8 cellular contexts compared by ENCODE assay signal in genomic region chr12:92363295-92364146, GRCh38.
DNase-seq lines count a peak whose midpoint lies in the region; ATAC-seq and TF ChIP-seq lines count a peak whose summit lies in the region.

No MANE protein-coding gene starts in this region.

- WGBS in mesenchymal stem cell = 17% methylated on average over 8 of the region's 11 CpGs

- H3K9ac ChIP-seq in SU-DHL-6 (ENCODE audit: low read length) = peak overlapping the region; percentile 59
- peak overlapping the region; percentile 64 for H3K9ac ChIP-seq in mesenchymal stem cell (ENCODE audit: low read length)

- H3K23ac ChIP-seq in mesenchymal stem cell (ENCODE audit: low read length in 2 of 2) = no peak overlapping the region

- H3K79me1 ChIP-seq in mesenchymal stem cell (replicated peaks; ENCODE audit: low read length, poor library complexity, severe bottlenecking) = no peaks in the 10 kb centered on the region

- H3K4me3 ChIP-seq in SU-DHL-6 (ENCODE audit: insufficient read depth, low read length, poor library complexity, severe bottlenecking) (peak overlapping the region; percentile 46), brain microvascular endothelial cell (ENCODE audit: low read depth, low read length) (peak overlapping the region; percentile 12), mesenchymal stem cell (ENCODE audit: insufficient read depth in 1 of 2, low read depth in 1 of 2, low read length in 2 of 2) (peak overlapping the region in 1 of 2 experiments; percentile 65)

- no peak overlapping the region for H4K91ac ChIP-seq in mesenchymal stem cell (ENCODE audit: low read length)

- H3K27me3 ChIP-seq in SU-DHL-6 (ENCODE audit: low read length) (no peaks in the 10 kb centered on the region), brain microvascular endothelial cell (replicated peaks) (no peaks in the 10 kb centered on the region), mesenchymal stem cell (ENCODE audit: control insufficient read depth in 1 of 2, insufficient read depth in 1 of 2, low read length in 2 of 2) (peaks cover 0 to 5% of the 10 kb centered on the region in 2 experiments)

- no peak overlapping the region for H2AK5ac ChIP-seq in mesenchymal stem cell (ENCODE audit: low read length, severe bottlenecking)

- H3K27ac Mint-ChIP-seq in stimulated activated naive CD8-positive, alpha-beta T cell treated with anti-CD3 and anti-CD28 coated beads, Interleukin-15, amount 100 ng/mL, for 72 hours = peak overlapping the region; percentile 91 to 93

- ATAC-seq in GM18907 (IDR thresholded peaks at IDR 0.05; ENCODE audit: unreplicated experiment) (peak; percentile 71), HG03097 (IDR thresholded peaks at IDR 0.05; ENCODE audit: low FRiP score, unreplicated experiment) (peak; percentile 61)
- ATAC-seq in stimulated activated naive CD8-positive, alpha-beta T cell treated with anti-CD3 and anti-CD28 coated beads, Interleukin-15, amount 100 ng/mL, for 72 hours = peak; percentile 79

- peak overlapping the region; percentile 44 to 51 for H3K4ac ChIP-seq in mesenchymal stem cell (ENCODE audit: low read depth in 1 of 2, low read length in 2 of 2)

- peak overlapping the region; percentile 83 to 86 for H3K18ac ChIP-seq in mesenchymal stem cell (ENCODE audit: low read depth in 1 of 2, low read length in 2 of 2)

- peak overlapping the region; percentile 9 for H2AFZ ChIP-seq in SU-DHL-6 (ENCODE audit: low read depth, low read length, severe bottlenecking)
- peak overlapping the region; percentile 86 for H2AFZ ChIP-seq in mesenchymal stem cell (ENCODE audit: low read depth, low read length)

- H3K4me1 Mint-ChIP-seq in stimulated activated naive CD8-positive, alpha-beta T cell treated with anti-CD3 and anti-CD28 coated beads, Interleukin-15, amount 100 ng/mL, for 72 hours = peaks cover 55% of the 10 kb centered on the region

- H3K9me3 ChIP-seq in SU-DHL-6 (ENCODE audit: insufficient read depth, low read length) (no peaks in the 10 kb centered on the region), mesenchymal stem cell (ENCODE audit: control insufficient read depth, low read length) (no peaks in the 10 kb centered on the region)

- H3K79me2 ChIP-seq in SU-DHL-6 (ENCODE audit: insufficient read depth, low read length) = no peaks in the 10 kb centered on the region

- H3F3A ChIP-seq in SU-DHL-6 (ENCODE audit: insufficient read depth) = peaks cover 49% of the 10 kb centered on the region

- no peaks in the 10 kb centered on the region for H4K20me1 ChIP-seq in SU-DHL-6 (ENCODE audit: low read depth, low read length)

- peak overlapping the region; percentile 6 for H2BK120ac ChIP-seq in mesenchymal stem cell (ENCODE audit: low read depth, low read length)

- TF ChIP-seq CTCF in SU-DHL-6 (IDR thresholded peaks at IDR 0.05; ENCODE audit: insufficient read depth, low read length, poor library complexity, severe bottlenecking) (no peak), brain microvascular endothelial cell (IDR thresholded peaks at IDR 0.05; ENCODE audit: low read depth, low read length, missing control alignments) (no peak)

- H3K4me2 ChIP-seq in SU-DHL-6 (ENCODE audit: low read depth, low read length, poor library complexity, severe bottlenecking) (peak overlapping the region; percentile 67), mesenchymal stem cell (ENCODE audit: low read length, poor library complexity, severe bottlenecking) (no peak overlapping the region)

- no peak overlapping the region for H2BK5ac ChIP-seq in mesenchymal stem cell (ENCODE audit: low read depth, low read length, poor library complexity, severe bottlenecking)

- no peak overlapping the region for H2BK15ac ChIP-seq in mesenchymal stem cell (ENCODE audit: low read depth, poor library complexity, severe bottlenecking)

- H3K4me3 Mint-ChIP-seq in stimulated activated naive CD8-positive, alpha-beta T cell treated with anti-CD3 and anti-CD28 coated beads, Interleukin-15, amount 100 ng/mL, for 72 hours = peak overlapping the region; percentile 78 to 83

- no peaks in the 10 kb centered on the region for H3K9me2 ChIP-seq in SU-DHL-6 (replicated peaks; ENCODE audit: insufficient read depth, low read length)

- DNase-seq in AG08395 (ENCODE audit: low spot score) (peak; percentile 46), brain microvascular endothelial cell (peak; percentile 7), mesenchymal stem cell (peak; percentile 44), NCI-H1417 treated with DMSO at 0.1 percent for 48 hours (lab: John Stamatoyannopoulos, UW) (no peak)
- DNase-seq in stimulated activated naive CD8-positive, alpha-beta T cell treated with anti-CD3 and anti-CD28 coated beads, Interleukin-15, amount 100 ng/mL, for 72 hours = peak; percentile 25 to 43

- no peaks in the 10 kb centered on the region for H3K4me1 ChIP-seq in mesenchymal stem cell (ENCODE audit: control insufficient read depth, insufficient read depth, low read depth, low read length)

- H3K27me3 Mint-ChIP-seq in stimulated activated naive CD8-positive, alpha-beta T cell treated with anti-CD3 and anti-CD28 coated beads, Interleukin-15, amount 100 ng/mL, for 72 hours = no peaks in the 10 kb centered on the region

- H3K27ac ChIP-seq in SU-DHL-6 (ENCODE audit: low read depth, low read length) (peak overlapping the region; percentile 95), brain microvascular endothelial cell (no peak overlapping the region), mesenchymal stem cell (ENCODE audit: low read length, poor library complexity, severe bottlenecking) (no peak overlapping the region)

- peaks cover 15 to 17% of the 10 kb centered on the region in 2 donors for H3K9me3 Mint-ChIP-seq in stimulated activated naive CD8-positive, alpha-beta T cell treated with anti-CD3 and anti-CD28 coated beads, Interleukin-15, amount 100 ng/mL, for 72 hours

- H4K8ac ChIP-seq in mesenchymal stem cell (ENCODE audit: low read length) = peak overlapping the region; percentile 70

- H3K14ac ChIP-seq in mesenchymal stem cell (ENCODE audit: low read length in 2 of 2) = no peak overlapping the region

- H3K36me3 ChIP-seq in SU-DHL-6 (ENCODE audit: low read length) (no peaks in the 10 kb centered on the region), brain microvascular endothelial cell (replicated peaks) (no peaks in the 10 kb centered on the region), mesenchymal stem cell (ENCODE audit: control insufficient read depth in 1 of 2, insufficient read depth in 2 of 2, low read depth in 1 of 2, low read length in 2 of 2) (no peaks in the 10 kb centered on the region)

- H2BK12ac ChIP-seq in mesenchymal stem cell (ENCODE audit: low read length in 2 of 2) = peak overlapping the region in 1 of 2 experiments; percentile 95

- in situ Hi-C loops in brain microvascular endothelial cell (cut with HindIII; ENCODE audit: low pct_ligation_motif_present, low sequenced_read_pairs) = no loop called here
